8 cellular contexts compared by ENCODE assay signal in the genomic region with DNA sequence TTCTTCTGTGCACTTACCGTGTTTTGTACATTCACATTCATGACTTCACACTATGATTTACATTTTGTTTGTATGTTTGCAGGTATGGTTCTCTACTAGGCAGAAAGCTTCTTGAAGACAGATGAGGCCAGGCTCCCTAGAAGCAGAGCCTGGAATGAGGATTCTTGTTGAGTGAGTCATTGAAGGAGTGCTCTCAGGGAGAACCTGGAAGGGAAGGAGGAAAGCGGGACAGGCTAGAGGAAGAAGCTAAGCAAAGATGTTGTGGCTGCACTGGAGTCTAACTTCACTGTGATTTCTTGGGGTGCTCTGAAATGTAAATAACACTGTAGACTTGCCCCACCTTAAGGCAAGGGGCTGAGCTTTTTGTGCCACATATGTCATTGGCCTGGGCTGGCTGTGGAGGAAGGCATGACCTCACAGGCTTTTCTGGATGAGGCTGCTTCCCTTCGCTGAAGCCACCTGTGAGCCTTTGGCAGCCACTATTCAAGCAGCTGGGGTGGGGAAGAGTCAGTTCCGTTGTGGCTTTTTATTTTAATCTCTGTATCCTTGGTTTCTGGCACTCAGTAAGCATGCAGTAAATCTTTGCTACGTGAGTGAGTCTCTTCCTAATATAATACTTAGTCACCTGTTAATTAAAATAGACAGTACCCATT.
DNase-seq lines count a peak whose midpoint lies in the region; ATAC-seq, FAIRE-seq and TF ChIP-seq lines count a peak whose summit lies in the region.

No MANE protein-coding gene starts in this region.

- no peaks in the 10 kb centered on the region for H3K9me3 ChIP-seq in pancreas

- ATAC-seq in central memory CD8-positive, alpha-beta T cell (replicated peaks; ENCODE audit: extremely low read depth, poor library complexity, severe bottlenecking): peak; percentile 77
- peak in 3 of 4 donors; percentile 44 to 58 (median 52) for ATAC-seq in pancreas

- H3K36me3 Mint-ChIP-seq in central memory CD8-positive, alpha-beta T cell (ENCODE audit: insufficient read depth): no peaks in the 10 kb centered on the region

- no peaks in the 10 kb centered on the region for H3K9me3 Mint-ChIP-seq in central memory CD8-positive, alpha-beta T cell

- TF ChIP-seq CTCF in pancreas (IDR thresholded peaks at IDR 0.05): no peak

- H3K4me3 ChIP-seq in pancreas: no peak overlapping the region

- intact Hi-C loops in pancreas (cut with DNase I): no loop called here

- no peak for FAIRE-seq in pancreas (lab: Jason Lieb, UNC)

- DNase-seq in NCI-H82 (lab: John Stamatoyannopoulos, UW): peak; percentile 46
- DNase-seq in NCI-H82 treated with DMSO at 0.1 percent for 48 hours (lab: John Stamatoyannopoulos, UW; ENCODE audit: unreplicated experiment): no peak
- peak; percentile 3 for DNase-seq in NCI-H2029 treated with DMSO at 0.1 percent for 48 hours (lab: John Stamatoyannopoulos, UW)
- DNase-seq in central memory CD8-positive, alpha-beta T cell (ENCODE audit: low spot score in 2 of 2): no peak
- DNase-seq in pancreas: no peak
- DNase-seq in hypothalamus (lab: John Stamatoyannopoulos, UW): no peak
- DNase-seq in activated CD8-positive, alpha-beta memory T cell treated with anti-CD3 and anti-CD28 coated beads for 24 hours: no peak
- DNase-seq in stimulated activated CD4-positive, alpha-beta T cell treated with anti-CD3 and anti-CD28 coated beads, Interleukin-4, amount 100 ng/mL, for 24 hours: no peak

- H3K4me1 ChIP-seq in pancreas: peaks cover 0 to 7% (median 0%) of the 10 kb centered on the region in 3 donors

- H3K27me3 ChIP-seq in pancreas: no peaks in the 10 kb centered on the region

- peak overlapping the region; percentile 3 for H3K4me3 Mint-ChIP-seq in central memory CD8-positive, alpha-beta T cell

- peaks cover 10% of the 10 kb centered on the region for H3K27me3 Mint-ChIP-seq in central memory CD8-positive, alpha-beta T cell

- H3K4me1 Mint-ChIP-seq in central memory CD8-positive, alpha-beta T cell: peaks cover 20% of the 10 kb centered on the region

- peak overlapping the region in 2 of 4 donors; percentile 59 to 61 for H3K27ac ChIP-seq in pancreas

- H3K36me3 ChIP-seq in pancreas: no peaks in the 10 kb centered on the region

- WGBS in pancreas, 2 donors: 48 to 57% methylated on average over 5 of the region's 5 CpGs

- H3K27ac Mint-ChIP-seq in central memory CD8-positive, alpha-beta T cell (ENCODE audit: low read depth): no peak overlapping the region

Comparison
In these comparisons a context has a peak if more than half of its experiments do, and no peak if none do; other contexts are left out.
1. DNase-seq: peak in NCI-H82 (single experiment) and NCI-H2029 treated with DMSO at 0.1 percent for 48 hours (single experiment); none in NCI-H82 treated with DMSO at 0.1 percent for 48 hours (single experiment), central memory CD8-positive, alpha-beta T cell (0 of 2), pancreas (0 of 6), hypothalamus (0 of 51), activated CD8-positive, alpha-beta memory T cell treated with anti-CD3 and anti-CD28 coated beads for 24 hours (single experiment) and stimulated activated CD4-positive, alpha-beta T cell treated with anti-CD3 and anti-CD28 coated beads, Interleukin-4, amount 100 ng/mL, for 24 hours (single experiment).